Comparison of ENCODE assay signal across 8 cellular contexts in genomic region chr1:234611153-234611798, GRCh38. TPM values are rescaled to one million over a fixed set of nuclear protein-coding genes. Genes with fewer than 3 reads are reported as not detected.
DNase-seq lines count a peak whose midpoint lies in the region; ATAC-seq and TF ChIP-seq lines count a peak whose summit lies in the region.

No MANE protein-coding gene starts in this region.

- peak overlapping the region; percentile 85 for H3K4me3 Mint-ChIP-seq in activated T-cell treated with anti-CD3 and anti-CD28 coated beads, Interleukin-2, amount 50 U/mL, for 4 hours

- peak overlapping the region; percentile 15 to 41 for H3K4me3 ChIP-seq in foreskin fibroblast (ENCODE audit: low read depth in 1 of 2, low read length in 2 of 2)

- ATAC-seq in GM19438 (IDR thresholded peaks at IDR 0.05; ENCODE audit: low read depth, unreplicated experiment) (peak; percentile 25), HG03521 (IDR thresholded peaks at IDR 0.05; ENCODE audit: unreplicated experiment) (peak; percentile 12), omental fat pad (ENCODE audit: low FRiP score) (peak; percentile 26)
- peak; percentile 46 to 52 for ATAC-seq in activated T-cell treated with anti-CD3 and anti-CD28 coated beads, Interleukin-2, amount 50 U/mL, for 4 hours

- peak; percentile 82 for DNase-seq in DMS 273 treated with DMSO at 0.1 percent for 48 hours (lab: John Stamatoyannopoulos, UW)
- DNase-seq in NCI-H526 (lab: John Stamatoyannopoulos, UW): peak; percentile 77 to 86
- DNase-seq in activated T-cell treated with anti-CD3 and anti-CD28 coated beads, Interleukin-2, amount 50 U/mL, for 4 hours: no peak
- DNase-seq in foreskin fibroblast: peak; percentile 82 to 90
- no peak for DNase-seq in omental fat pad (ENCODE audit: low spot score)
- no peak for DNase-seq in stimulated activated CD4-positive, alpha-beta T cell treated with anti-CD3 and anti-CD28 coated beads, Interleukin-15, amount 100 ng/mL, for 24 hours

- no peaks in the 10 kb centered on the region for H3K27me3 Mint-ChIP-seq in activated T-cell treated with anti-CD3 and anti-CD28 coated beads, Interleukin-2, amount 50 U/mL, for 4 hours (ENCODE audit: low read depth)

- peaks cover 18% of the 10 kb centered on the region for H3K36me3 Mint-ChIP-seq in activated T-cell treated with anti-CD3 and anti-CD28 coated beads, Interleukin-2, amount 50 U/mL, for 4 hours (ENCODE audit: insufficient read depth)

- H3K4me1 Mint-ChIP-seq in activated T-cell treated with anti-CD3 and anti-CD28 coated beads, Interleukin-2, amount 50 U/mL, for 4 hours (ENCODE audit: low read depth): peaks cover 45% of the 10 kb centered on the region

- H3K9me3 Mint-ChIP-seq in activated T-cell treated with anti-CD3 and anti-CD28 coated beads, Interleukin-2, amount 50 U/mL, for 4 hours: no peaks in the 10 kb centered on the region

- TF ChIP-seq CTCF in foreskin fibroblast (IDR thresholded peaks at IDR 0.05; ENCODE audit: low read depth, low read length) (no peak), omental fat pad (IDR thresholded peaks at IDR 0.05) (no peak)

RNA-seq across cellular contexts. Expression of gene IRF2BP2, which starts 1.3 kb away (rescaled TPM):
- total RNA-seq in activated T-cell treated with anti-CD3 and anti-CD28 coated beads, Interleukin-2, amount 50 U/mL, for 4 hours: 10 to 100 TPM; 69.3 to 86.1 (median 75.2) TPM
- total RNA-seq in omental fat pad: 10 to 100 TPM; 39.4 to 67.1 (median 40.0) TPM

Comparison
In these comparisons a context has a peak if more than half of its experiments do, and no peak if none do; other contexts are left out.
1. DNase-seq: peak in DMS 273 treated with DMSO at 0.1 percent for 48 hours (single experiment), NCI-H526 (2 of 2) and foreskin fibroblast (2 of 2); none in activated T-cell treated with anti-CD3 and anti-CD28 coated beads, Interleukin-2, amount 50 U/mL, for 4 hours (single experiment), omental fat pad (single experiment) and stimulated activated CD4-positive, alpha-beta T cell treated with anti-CD3 and anti-CD28 coated beads, Interleukin-15, amount 100 ng/mL, for 24 hours (single experiment).
2. Peak in every context shown above with its lines, with median percentiles within 50 percentile points of each other: ATAC-seq.